Comparison of ENCODE assay signal across 1 cellular context in the genomic region with DNA sequence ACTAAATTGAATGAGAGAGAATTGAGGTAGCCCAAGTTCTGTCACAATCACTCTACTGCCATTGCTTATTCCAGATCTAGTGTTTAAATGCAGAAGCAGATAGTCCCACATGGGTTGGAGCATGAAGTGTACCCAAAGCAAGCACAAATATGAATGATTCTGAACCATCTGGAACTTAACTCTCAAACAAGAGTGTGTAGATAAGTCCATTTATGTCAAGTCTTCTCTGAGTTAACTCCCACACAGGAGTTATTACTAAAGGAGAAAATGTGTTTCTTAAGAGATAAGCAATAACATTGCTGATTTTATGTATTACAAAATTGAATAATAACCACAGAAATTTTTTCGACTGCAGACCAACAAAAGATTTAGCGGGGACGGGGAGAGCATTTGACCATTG.
TF ChIP-seq lines count a peak whose summit lies in the region.

No MANE protein-coding gene starts in this region.

TF ChIP-seq in K562, 482 proteins besides CTCF, POLR2A, EP300 and RAD21 (continued from another document and continues in another):
- TF ChIP-seq, protein P1, sequence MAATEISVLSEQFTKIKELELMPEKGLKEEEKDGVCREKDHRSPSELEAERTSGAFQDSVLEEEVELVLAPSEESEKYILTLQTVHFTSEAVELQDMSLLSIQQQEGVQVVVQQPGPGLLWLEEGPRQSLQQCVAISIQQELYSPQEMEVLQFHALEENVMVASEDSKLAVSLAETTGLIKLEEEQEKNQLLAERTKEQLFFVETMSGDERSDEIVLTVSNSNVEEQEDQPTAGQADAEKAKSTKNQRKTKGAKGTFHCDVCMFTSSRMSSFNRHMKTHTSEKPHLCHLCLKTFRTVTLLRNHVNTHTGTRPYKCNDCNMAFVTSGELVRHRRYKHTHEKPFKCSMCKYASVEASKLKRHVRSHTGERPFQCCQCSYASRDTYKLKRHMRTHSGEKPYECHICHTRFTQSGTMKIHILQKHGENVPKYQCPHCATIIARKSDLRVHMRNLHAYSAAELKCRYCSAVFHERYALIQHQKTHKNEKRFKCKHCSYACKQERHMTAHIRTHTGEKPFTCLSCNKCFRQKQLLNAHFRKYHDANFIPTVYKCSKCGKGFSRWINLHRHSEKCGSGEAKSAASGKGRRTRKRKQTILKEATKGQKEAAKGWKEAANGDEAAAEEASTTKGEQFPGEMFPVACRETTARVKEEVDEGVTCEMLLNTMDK (IDR thresholded peaks at IDR 0.05; ENCODE audit: borderline replicate concordance, insufficient read depth, low read depth, low read length, poor library complexity, severe bottlenecking), result no peak
- TF ChIP-seq SOX6 (IDR thresholded peaks at IDR 0.05) (peak; percentile 88), TBL1XR1 (IDR thresholded peaks at IDR 0.05; ENCODE audit: low read length in 2 of 2) (peak; percentile 3 to 39; a peak in 1 of 4 replicates), SP1 (CRISPR knock-in tag; IDR thresholded peaks at IDR 0.05) (no peak), TEAD1 (CRISPR knock-in tag; IDR thresholded peaks at IDR 0.05) (peak; percentile 35 to 48; a peak in 1 of 4 replicates), ZKSCAN8 (CRISPR knock-in tag; IDR thresholded peaks at IDR 0.05) (no peak), SRF (CRISPR knock-in tag; IDR thresholded peaks at IDR 0.05) (0 out of 4 replicates have a peak, but pooled peaks of 1 of the 2 experiments have one; percentile 25), POLR2G (IDR thresholded peaks at IDR 0.05; ENCODE audit: low read depth, low read length) (no peak), ADNP (tag; IDR thresholded peaks at IDR 0.05) (0 out of 2 replicates have a peak, but pooled peaks have one; percentile 27), EGR1 (conservative IDR thresholded peaks at IDR 0.05) (peak; percentile 58; the same call in 1 of the 2 replicates), BMI1 (IDR thresholded peaks at IDR 0.05; ENCODE audit: low read length) (no peak), TCF3 (CRISPR knock-in tag; IDR thresholded peaks at IDR 0.05) (peak; percentile 93), ETV6 (IDR thresholded peaks at IDR 0.05; ENCODE audit: borderline replicate concordance in 1 of 2, low read depth in 2 of 2, low read length in 1 of 2) (peak in 1 of 2 experiments; percentile 30; a peak in 1 of 4 replicates), ETV6 (CRISPR knock-in tag; IDR thresholded peaks at IDR 0.05; ENCODE audit: borderline replicate concordance) (no peak), JUND (IDR thresholded peaks at IDR 0.05; ENCODE audit: borderline replicate concordance, low read depth, low read length) (peak; percentile 14; the same call in 1 of the 2 replicates), JUND (tag; IDR thresholded peaks at IDR 0.05; ENCODE audit: borderline replicate concordance, low read depth, low read length) (no peak), KDM1A (IDR thresholded peaks at IDR 0.05) (peak; percentile 85 to 86), HDAC1 (IDR thresholded peaks at IDR 0.05) (peak in 1 of 2 experiments; percentile 62; a peak in 1 of 4 replicates), MTA2 (IDR thresholded peaks at IDR 0.05; ENCODE audit: low read depth) (peak; percentile 90), ZNF143 (CRISPR knock-in tag; IDR thresholded peaks at IDR 0.05) (no peak), DIDO1 (tag; IDR thresholded peaks at IDR 0.05; ENCODE audit: low read depth) (no peak), TAL1 (IDR thresholded peaks at IDR 0.05) (peak; percentile 92), DACH1 (IDR thresholded peaks at IDR 0.05; ENCODE audit: partially characterized antibody) (peak; percentile 66), ZFP30 (CRISPR knock-in tag; IDR thresholded peaks at IDR 0.05; ENCODE audit: borderline replicate concordance) (no peak), ZNF232 (CRISPR knock-in tag; IDR thresholded peaks at IDR 0.05) (no peak), MEIS2 (IDR thresholded peaks at IDR 0.05; ENCODE audit: partially characterized antibody) (peak; percentile 92), RUNX1 (IDR thresholded peaks at IDR 0.05; ENCODE audit: low read depth) (no peak), ARID1B (IDR thresholded peaks at IDR 0.05) (peak; percentile 96), RBM34 (IDR thresholded peaks at IDR 0.05; ENCODE audit: borderline replicate concordance, insufficient read depth, low read length) (no peak), ZNF589 (CRISPR knock-in tag; IDR thresholded peaks at IDR 0.05; ENCODE audit: low read depth) (peak; percentile 64; the same call in 1 of the 2 replicates), TRIM24 (IDR thresholded peaks at IDR 0.05) (peak; percentile 89 to 93), SRSF7 (optimal IDR thresholded peaks at IDR 0.05; ENCODE audit: low read depth, low read length) (no peak), NR3C1 (CRISPR knock-in tag; IDR thresholded peaks at IDR 0.05) (no peak), ZNF766 (CRISPR knock-in tag; conservative IDR thresholded peaks at IDR 0.05) (peak; percentile 54; the same call in 1 of the 2 replicates), LCOR (CRISPR knock-in tag; IDR thresholded peaks at IDR 0.05) (no peak), TRIM28 (IDR thresholded peaks at IDR 0.05) (no peak)
- TF ChIP-seq, protein P2, sequence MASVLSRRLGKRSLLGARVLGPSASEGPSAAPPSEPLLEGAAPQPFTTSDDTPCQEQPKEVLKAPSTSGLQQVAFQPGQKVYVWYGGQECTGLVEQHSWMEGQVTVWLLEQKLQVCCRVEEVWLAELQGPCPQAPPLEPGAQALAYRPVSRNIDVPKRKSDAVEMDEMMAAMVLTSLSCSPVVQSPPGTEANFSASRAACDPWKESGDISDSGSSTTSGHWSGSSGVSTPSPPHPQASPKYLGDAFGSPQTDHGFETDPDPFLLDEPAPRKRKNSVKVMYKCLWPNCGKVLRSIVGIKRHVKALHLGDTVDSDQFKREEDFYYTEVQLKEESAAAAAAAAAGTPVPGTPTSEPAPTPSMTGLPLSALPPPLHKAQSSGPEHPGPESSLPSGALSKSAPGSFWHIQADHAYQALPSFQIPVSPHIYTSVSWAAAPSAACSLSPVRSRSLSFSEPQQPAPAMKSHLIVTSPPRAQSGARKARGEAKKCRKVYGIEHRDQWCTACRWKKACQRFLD (CRISPR knock-in tag; IDR thresholded peaks at IDR 0.05), result 0 out of 2 replicates have a peak, but pooled peaks have one; percentile 28
- TF ChIP-seq, protein P3, sequence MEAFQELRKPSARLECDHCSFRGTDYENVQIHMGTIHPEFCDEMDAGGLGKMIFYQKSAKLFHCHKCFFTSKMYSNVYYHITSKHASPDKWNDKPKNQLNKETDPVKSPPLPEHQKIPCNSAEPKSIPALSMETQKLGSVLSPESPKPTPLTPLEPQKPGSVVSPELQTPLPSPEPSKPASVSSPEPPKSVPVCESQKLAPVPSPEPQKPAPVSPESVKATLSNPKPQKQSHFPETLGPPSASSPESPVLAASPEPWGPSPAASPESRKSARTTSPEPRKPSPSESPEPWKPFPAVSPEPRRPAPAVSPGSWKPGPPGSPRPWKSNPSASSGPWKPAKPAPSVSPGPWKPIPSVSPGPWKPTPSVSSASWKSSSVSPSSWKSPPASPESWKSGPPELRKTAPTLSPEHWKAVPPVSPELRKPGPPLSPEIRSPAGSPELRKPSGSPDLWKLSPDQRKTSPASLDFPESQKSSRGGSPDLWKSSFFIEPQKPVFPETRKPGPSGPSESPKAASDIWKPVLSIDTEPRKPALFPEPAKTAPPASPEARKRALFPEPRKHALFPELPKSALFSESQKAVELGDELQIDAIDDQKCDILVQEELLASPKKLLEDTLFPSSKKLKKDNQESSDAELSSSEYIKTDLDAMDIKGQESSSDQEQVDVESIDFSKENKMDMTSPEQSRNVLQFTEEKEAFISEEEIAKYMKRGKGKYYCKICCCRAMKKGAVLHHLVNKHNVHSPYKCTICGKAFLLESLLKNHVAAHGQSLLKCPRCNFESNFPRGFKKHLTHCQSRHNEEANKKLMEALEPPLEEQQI (IDR thresholded peaks at IDR 0.05), result peak; percentile 43; the same call in 1 of the 2 replicates
- TF ChIP-seq, protein P4, sequence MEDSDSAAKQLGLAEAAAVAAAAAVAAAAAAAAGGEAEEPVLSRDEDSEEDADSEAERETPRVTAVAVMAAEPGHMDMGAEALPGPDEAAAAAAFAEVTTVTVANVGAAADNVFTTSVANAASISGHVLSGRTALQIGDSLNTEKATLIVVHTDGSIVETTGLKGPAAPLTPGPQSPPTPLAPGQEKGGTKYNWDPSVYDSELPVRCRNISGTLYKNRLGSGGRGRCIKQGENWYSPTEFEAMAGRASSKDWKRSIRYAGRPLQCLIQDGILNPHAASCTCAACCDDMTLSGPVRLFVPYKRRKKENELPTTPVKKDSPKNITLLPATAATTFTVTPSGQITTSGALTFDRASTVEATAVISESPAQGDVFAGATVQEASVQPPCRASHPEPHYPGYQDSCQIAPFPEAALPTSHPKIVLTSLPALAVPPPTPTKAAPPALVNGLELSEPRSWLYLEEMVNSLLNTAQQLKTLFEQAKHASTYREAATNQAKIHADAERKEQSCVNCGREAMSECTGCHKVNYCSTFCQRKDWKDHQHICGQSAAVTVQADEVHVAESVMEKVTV (CRISPR knock-in tag; IDR thresholded peaks at IDR 0.05), result no peak
- TF ChIP-seq, protein P5, sequence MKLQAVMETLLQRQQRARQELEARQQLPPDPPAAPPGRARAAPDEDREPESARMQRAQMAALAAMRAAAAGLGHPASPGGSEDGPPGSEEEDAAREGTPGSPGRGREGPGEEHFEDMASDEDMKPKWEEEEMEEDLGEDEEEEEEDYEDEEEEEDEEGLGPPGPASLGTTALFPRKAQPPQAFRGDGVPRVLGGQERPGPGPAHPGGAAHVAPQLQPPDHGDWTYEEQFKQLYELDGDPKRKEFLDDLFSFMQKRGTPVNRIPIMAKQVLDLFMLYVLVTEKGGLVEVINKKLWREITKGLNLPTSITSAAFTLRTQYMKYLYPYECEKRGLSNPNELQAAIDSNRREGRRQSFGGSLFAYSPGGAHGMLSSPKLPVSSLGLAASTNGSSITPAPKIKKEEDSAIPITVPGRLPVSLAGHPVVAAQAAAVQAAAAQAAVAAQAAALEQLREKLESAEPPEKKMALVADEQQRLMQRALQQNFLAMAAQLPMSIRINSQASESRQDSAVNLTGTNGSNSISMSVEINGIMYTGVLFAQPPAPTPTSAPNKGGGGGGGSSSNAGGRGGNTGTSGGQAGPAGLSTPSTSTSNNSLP (IDR thresholded peaks at IDR 0.05; ENCODE audit: borderline replicate concordance, low read depth, low read length), result peak; percentile 49; the same call in 1 of the 2 replicates
- TF ChIP-seq, protein P6, sequence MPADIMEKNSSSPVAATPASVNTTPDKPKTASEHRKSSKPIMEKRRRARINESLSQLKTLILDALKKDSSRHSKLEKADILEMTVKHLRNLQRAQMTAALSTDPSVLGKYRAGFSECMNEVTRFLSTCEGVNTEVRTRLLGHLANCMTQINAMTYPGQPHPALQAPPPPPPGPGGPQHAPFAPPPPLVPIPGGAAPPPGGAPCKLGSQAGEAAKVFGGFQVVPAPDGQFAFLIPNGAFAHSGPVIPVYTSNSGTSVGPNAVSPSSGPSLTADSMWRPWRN (IDR thresholded peaks at IDR 0.05; ENCODE audit: low read depth), result 0 out of 2 replicates have a peak, but pooled peaks have one; percentile 44
- TF ChIP-seq, protein P7, sequence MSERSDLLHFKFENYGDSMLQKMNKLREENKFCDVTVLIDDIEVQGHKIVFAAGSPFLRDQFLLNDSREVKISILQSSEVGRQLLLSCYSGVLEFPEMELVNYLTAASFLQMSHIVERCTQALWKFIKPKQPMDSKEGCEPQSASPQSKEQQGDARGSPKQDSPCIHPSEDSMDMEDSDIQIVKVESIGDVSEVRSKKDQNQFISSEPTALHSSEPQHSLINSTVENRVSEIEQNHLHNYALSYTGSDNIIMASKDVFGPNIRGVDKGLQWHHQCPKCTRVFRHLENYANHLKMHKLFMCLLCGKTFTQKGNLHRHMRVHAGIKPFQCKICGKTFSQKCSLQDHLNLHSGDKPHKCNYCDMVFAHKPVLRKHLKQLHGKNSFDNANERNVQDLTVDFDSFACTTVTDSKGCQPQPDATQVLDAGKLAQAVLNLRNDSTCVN (CRISPR knock-in tag; IDR thresholded peaks at IDR 0.05), result no peak
- TF ChIP-seq, protein P8, sequence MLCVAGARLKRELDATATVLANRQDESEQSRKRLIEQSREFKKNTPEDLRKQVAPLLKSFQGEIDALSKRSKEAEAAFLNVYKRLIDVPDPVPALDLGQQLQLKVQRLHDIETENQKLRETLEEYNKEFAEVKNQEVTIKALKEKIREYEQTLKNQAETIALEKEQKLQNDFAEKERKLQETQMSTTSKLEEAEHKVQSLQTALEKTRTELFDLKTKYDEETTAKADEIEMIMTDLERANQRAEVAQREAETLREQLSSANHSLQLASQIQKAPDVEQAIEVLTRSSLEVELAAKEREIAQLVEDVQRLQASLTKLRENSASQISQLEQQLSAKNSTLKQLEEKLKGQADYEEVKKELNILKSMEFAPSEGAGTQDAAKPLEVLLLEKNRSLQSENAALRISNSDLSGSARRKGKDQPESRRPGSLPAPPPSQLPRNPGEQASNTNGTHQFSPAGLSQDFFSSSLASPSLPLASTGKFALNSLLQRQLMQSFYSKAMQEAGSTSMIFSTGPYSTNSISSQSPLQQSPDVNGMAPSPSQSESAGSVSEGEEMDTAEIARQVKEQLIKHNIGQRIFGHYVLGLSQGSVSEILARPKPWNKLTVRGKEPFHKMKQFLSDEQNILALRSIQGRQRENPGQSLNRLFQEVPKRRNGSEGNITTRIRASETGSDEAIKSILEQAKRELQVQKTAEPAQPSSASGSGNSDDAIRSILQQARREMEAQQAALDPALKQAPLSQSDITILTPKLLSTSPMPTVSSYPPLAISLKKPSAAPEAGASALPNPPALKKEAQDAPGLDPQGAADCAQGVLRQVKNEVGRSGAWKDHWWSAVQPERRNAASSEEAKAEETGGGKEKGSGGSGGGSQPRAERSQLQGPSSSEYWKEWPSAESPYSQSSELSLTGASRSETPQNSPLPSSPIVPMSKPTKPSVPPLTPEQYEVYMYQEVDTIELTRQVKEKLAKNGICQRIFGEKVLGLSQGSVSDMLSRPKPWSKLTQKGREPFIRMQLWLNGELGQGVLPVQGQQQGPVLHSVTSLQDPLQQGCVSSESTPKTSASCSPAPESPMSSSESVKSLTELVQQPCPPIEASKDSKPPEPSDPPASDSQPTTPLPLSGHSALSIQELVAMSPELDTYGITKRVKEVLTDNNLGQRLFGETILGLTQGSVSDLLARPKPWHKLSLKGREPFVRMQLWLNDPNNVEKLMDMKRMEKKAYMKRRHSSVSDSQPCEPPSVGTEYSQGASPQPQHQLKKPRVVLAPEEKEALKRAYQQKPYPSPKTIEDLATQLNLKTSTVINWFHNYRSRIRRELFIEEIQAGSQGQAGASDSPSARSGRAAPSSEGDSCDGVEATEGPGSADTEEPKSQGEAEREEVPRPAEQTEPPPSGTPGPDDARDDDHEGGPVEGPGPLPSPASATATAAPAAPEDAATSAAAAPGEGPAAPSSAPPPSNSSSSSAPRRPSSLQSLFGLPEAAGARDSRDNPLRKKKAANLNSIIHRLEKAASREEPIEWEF (CRISPR knock-in tag; IDR thresholded peaks at IDR 0.05), result 0 out of 2 replicates have a peak, but pooled peaks have one; percentile 45
- TF ChIP-seq, protein P9, sequence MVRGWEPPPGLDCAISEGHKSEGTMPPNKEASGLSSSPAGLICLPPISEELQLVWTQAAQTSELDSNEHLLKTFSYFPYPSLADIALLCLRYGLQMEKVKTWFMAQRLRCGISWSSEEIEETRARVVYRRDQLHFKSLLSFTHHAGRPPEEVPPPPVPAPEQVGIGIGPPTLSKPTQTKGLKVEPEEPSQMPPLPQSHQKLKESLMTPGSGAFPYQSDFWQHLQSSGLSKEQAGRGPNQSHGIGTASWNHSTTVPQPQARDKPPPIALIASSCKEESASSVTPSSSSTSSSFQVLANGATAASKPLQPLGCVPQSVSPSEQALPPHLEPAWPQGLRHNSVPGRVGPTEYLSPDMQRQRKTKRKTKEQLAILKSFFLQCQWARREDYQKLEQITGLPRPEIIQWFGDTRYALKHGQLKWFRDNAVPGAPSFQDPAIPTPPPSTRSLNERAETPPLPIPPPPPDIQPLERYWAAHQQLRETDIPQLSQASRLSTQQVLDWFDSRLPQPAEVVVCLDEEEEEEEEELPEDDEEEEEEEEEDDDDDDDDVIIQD (CRISPR knock-in tag; IDR thresholded peaks at IDR 0.05), result no peak
